ENCODE assay signal across 1 cellular context in genomic region chr2:262117-262516, GRCh38.
A peak's percentile ranks its signal among the peaks of the same experiment; 100 is the strongest.
TF ChIP-seq lines count a peak whose summit lies in the region.

No MANE protein-coding gene starts in this region.

TF ChIP-seq in WTC11, 78 proteins besides CTCF, POLR2A, EP300 and RAD21:
- 0 out of 2 replicates have a peak, but pooled peaks have one; percentile 16 for TF ChIP-seq GABPB1 (CRISPR knock-in tag; IDR thresholded peaks at IDR 0.05)
- TF ChIP-seq E2F1 (CRISPR knock-in tag; IDR thresholded peaks at IDR 0.05): no peak
